8 cellular contexts compared by ENCODE assay signal in genomic region chr6:31651602-31652191, GRCh38. TPM values are rescaled to one million over a fixed set of nuclear protein-coding genes. Genes with fewer than 3 reads are reported as not detected.
DNase-seq lines count a peak whose midpoint lies in the region; ATAC-seq and TF ChIP-seq lines count a peak whose summit lies in the region.

No MANE protein-coding gene starts in this region.

- no peaks in the 10 kb centered on the region for H3K9me2 ChIP-seq in neural cell (ENCODE audit: insufficient read depth, low read length)

- POLR2A ChIA-PET in WTC11 (lab: Charles Lee) = interaction anchor here (0.8 to 2.1 kb wide), 12 partner anchors 9 to 176 kb away, joined by 3 to 11 read pairs (median 4); partner anchors contain the start of genes C6orf47, CLIC1, DDAH2 and DDX39B

- peak overlapping the region; percentile 100 for H3K27ac Mint-ChIP-seq in WTC11

- H3K4me1 Mint-ChIP-seq in WTC11 = peaks cover 20% of the 10 kb centered on the region

- H3K4me3 ChIP-seq in GM12875 (ENCODE audit: low read depth, low read length) (peak overlapping the region; percentile 50), fibroblast of villous mesenchyme (ENCODE audit: low read depth, low read length) (peak overlapping the region; percentile 91), neural cell (ENCODE audit: low read length) (peak overlapping the region; percentile 72)

- H3K79me2 ChIP-seq in neural cell (replicated peaks; ENCODE audit: insufficient read depth, low read length) = peaks cover 31% of the 10 kb centered on the region

- H3K9me3 Mint-ChIP-seq in WTC11 = no peaks in the 10 kb centered on the region

- no peaks in the 10 kb centered on the region for H3K36me3 ChIP-seq in neural cell (ENCODE audit: insufficient read depth, low read length)

- no peaks in the 10 kb centered on the region for H4K20me1 ChIP-seq in neural cell (ENCODE audit: insufficient read depth)

- no peaks in the 10 kb centered on the region for H3K27me3 Mint-ChIP-seq in WTC11 (ENCODE audit: low read depth)

- ATAC-seq in HG02840 (IDR thresholded peaks at IDR 0.05; ENCODE audit: low FRiP score, unreplicated experiment) (peak; percentile 34), WTC11 (peak; percentile 57)

- peaks cover 3% of the 10 kb centered on the region for H3F3A ChIP-seq in neural cell (ENCODE audit: insufficient read depth, low read length, poor library complexity, severe bottlenecking)

- peak overlapping the region; percentile 99 for H3K4me2 ChIP-seq in neural cell (ENCODE audit: low read length)

- H3K27me3 ChIP-seq in neural cell (ENCODE audit: insufficient read depth, low read depth, low read length) = no peaks in the 10 kb centered on the region

- no peaks in the 10 kb centered on the region for H3K9me3 ChIP-seq in neural cell (ENCODE audit: low read length)

- peak overlapping the region; percentile 91 for H3K4me3 Mint-ChIP-seq in WTC11

- CTCF ChIA-PET in WTC11 (lab: Charles Lee) = interaction anchor here (0.7 to 2.3 kb wide), 11 partner anchors 8 to 179 kb away, joined by 3 to 14 read pairs (median 4); partner anchors contain the start of genes ATP6V1G2, C6orf47 and GPANK1

- DNase-seq in AG20443 (ENCODE audit: low spot score) (peak; percentile 82), NCI-H146 treated with DMSO at 0.1 percent for 48 hours (lab: John Stamatoyannopoulos, UW; ENCODE audit: unreplicated experiment) (peak; percentile 59), WTC11 (ENCODE audit: low spot score) (peak; percentile 67), fibroblast of villous mesenchyme (ENCODE audit: low read depth) (peak; percentile 83), NCI-H1048 (lab: John Stamatoyannopoulos, UW) (no peak)

- no peak for TF ChIP-seq EP300 in neural cell (conservative IDR thresholded peaks at IDR 0.05; ENCODE audit: poor library complexity, severe bottlenecking)

- TF ChIP-seq CTCF in GM12875 (IDR thresholded peaks at IDR 0.05; ENCODE audit: borderline replicate concordance, insufficient read depth, low read depth, low read length) = no peak
- TF ChIP-seq CTCF in WTC11 (IDR thresholded peaks at IDR 0.05) = no peak
- no peak for TF ChIP-seq CTCF in fibroblast of villous mesenchyme (IDR thresholded peaks at IDR 0.05; ENCODE audit: insufficient read depth, low read depth, low read length)
- TF ChIP-seq CTCF in neural cell (IDR thresholded peaks at IDR 0.05; ENCODE audit: poor library complexity, severe bottlenecking) = no peak

- peaks cover 39% of the 10 kb centered on the region for H3K36me3 Mint-ChIP-seq in WTC11

- H3K27ac ChIP-seq in neural cell (ENCODE audit: low read length) = peak overlapping the region; percentile 98

- H3K9ac ChIP-seq in neural cell (ENCODE audit: low read length) = peak overlapping the region; percentile 90

- TF ChIP-seq RAD21 in neural cell (conservative IDR thresholded peaks at IDR 0.05) = no peak

- H2AFZ ChIP-seq in neural cell (ENCODE audit: low read depth, low read length) = peak overlapping the region; percentile 56

TF ChIP-seq in WTC11, 78 proteins besides CTCF, POLR2A, EP300 and RAD21:
- TF ChIP-seq HMGA2 (CRISPR knock-in tag; IDR thresholded peaks at IDR 0.05) = no peak
- TF ChIP-seq NFYB (CRISPR knock-in tag; conservative IDR thresholded peaks at IDR 0.05; ENCODE audit: low read depth) = peak; percentile 5; the same call in 1 of the 2 replicates

TF ChIP-seq in neural cell, 6 proteins besides CTCF, POLR2A, EP300 and RAD21:
- TF ChIP-seq SMC3 (conservative IDR thresholded peaks at IDR 0.05; ENCODE audit: poor library complexity) (no peak), EZH2 (IDR thresholded peaks at IDR 0.05; ENCODE audit: borderline replicate concordance, insufficient read depth, low read length, poor library complexity, severe bottlenecking) (no peak), TAF1 (IDR thresholded peaks at IDR 0.05; ENCODE audit: low read depth) (peak; percentile 65), MXI1 (conservative IDR thresholded peaks at IDR 0.05; ENCODE audit: poor library complexity, severe bottlenecking) (no peak), REST (IDR thresholded peaks at IDR 0.05; ENCODE audit: borderline replicate concordance) (peak; percentile 62), POLR2AphosphoS5 (IDR thresholded peaks at IDR 0.05) (peak; percentile 67)

RNA-seq across cellular contexts. Expression of gene BAG6, which starts 0.8 kb away (rescaled TPM):
- total RNA-seq in WTC11 (2021) (366 to 410 TPM (median 396 TPM) in 3 replicates), fibroblast of villous mesenchyme (123 and 166 TPM in 2 replicates)
- polyA plus RNA-seq in neural cell = 203 and 204 TPM in 2 replicates
- 253 and 275 TPM in 2 replicates for polyA minus RNA-seq in neural cell

RNA-seq across cellular contexts. Expression of gene APOM, which starts 4.0 kb away (rescaled TPM):
- total RNA-seq in WTC11 (2021) = 3.5 to 4.6 TPM (median 4.3 TPM) in 3 replicates
- 0.43 and 0.97 TPM in 2 replicates for total RNA-seq in fibroblast of villous mesenchyme
- polyA plus RNA-seq in neural cell = 1.3 and 4.4 TPM in 2 replicates
- polyA minus RNA-seq in neural cell = 1.3 TPM in 1 of 2 replicates, not detected in the other

RNA-seq across cellular contexts. Expression of gene C6orf47, which starts 8.9 kb away (rescaled TPM):
- 14.0 to 16.3 TPM (median 14.3 TPM) in 3 replicates for total RNA-seq in WTC11 (2021)
- 20.7 and 21.9 TPM in 2 replicates for total RNA-seq in fibroblast of villous mesenchyme
- polyA plus RNA-seq in neural cell = 17.2 and 24.3 TPM in 2 replicates
- 24.7 and 24.8 TPM in 2 replicates for polyA minus RNA-seq in neural cell

RNA-seq across cellular contexts. Expression of gene GPANK1, which starts 13.1 kb away (rescaled TPM):
- total RNA-seq in WTC11 (2021) (24.3 to 29.1 TPM (median 26.4 TPM) in 3 replicates), fibroblast of villous mesenchyme (16.1 and 20.7 TPM in 2 replicates)
- 18.4 and 21.9 TPM in 2 replicates for polyA plus RNA-seq in neural cell
- polyA minus RNA-seq in neural cell = 16.3 and 18.5 TPM in 2 replicates

RNA-seq across cellular contexts. Expression of gene CSNK2B, which starts 14.2 kb away (rescaled TPM):
- total RNA-seq in WTC11 (2021) (153 to 183 TPM (median 161 TPM) in 3 replicates), fibroblast of villous mesenchyme (136 and 144 TPM in 2 replicates)
- polyA plus RNA-seq in neural cell = 130 and 135 TPM in 2 replicates
- 86.4 and 95.7 TPM in 2 replicates for polyA minus RNA-seq in neural cell
